Comparison of ENCODE assay signal across 12 cellular contexts in the genomic region with DNA sequence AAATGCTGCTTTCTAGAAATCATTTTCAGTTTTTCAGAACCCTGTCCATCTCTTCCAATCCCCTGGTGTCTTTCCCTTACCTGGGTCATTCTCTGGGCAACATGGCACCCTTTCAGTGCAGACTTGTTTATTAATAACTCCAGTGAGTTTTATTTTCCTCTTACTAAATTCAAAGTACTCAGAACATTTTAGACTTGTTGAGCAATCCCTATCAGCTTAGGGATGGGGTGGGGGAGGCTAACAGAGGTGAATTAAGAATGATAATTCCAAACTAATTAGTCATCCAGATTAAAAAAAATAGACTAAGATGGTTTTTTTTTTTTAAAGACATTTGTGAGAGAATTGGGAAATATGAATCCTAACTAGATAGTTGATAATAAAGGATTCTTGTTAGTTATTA. TPM values are rescaled to one million over a fixed set of nuclear protein-coding genes. Genes with fewer than 3 reads are reported as not detected.
DNase-seq lines count a peak whose midpoint lies in the region; ATAC-seq, FAIRE-seq and TF ChIP-seq lines count a peak whose summit lies in the region.
"Had no signal": no experiment of that assay in that cellular context is flagged by ENCODE, and none has a peak within 500 bp of the region (broad histone marks: within the 10 kb centered on the region; RNA-seq: fewer than 3 reads in every experiment).

No MANE protein-coding gene starts in this region.

- no peak for FAIRE-seq in bronchial epithelial cell (lab: Jason Lieb, UNC)

- CTCF ChIA-PET in T-cell (lab: Charles Lee) = interaction anchor here in 1 of 2 donors (0.6 to 0.7 kb wide), 2 partner anchors 42 to 187 kb away, joined by 3 to 4 read pairs; no protein-coding TSS in a partner anchor

- no peak overlapping the region for H3K27ac Mint-ChIP-seq in effector memory CD8-positive, alpha-beta T cell
- H3K27ac Mint-ChIP-seq in T-cell = no peak overlapping the region

- POLR2A ChIA-PET in T-cell (lab: Charles Lee) = no interaction called here

- peaks cover 32 to 77% of the 10 kb centered on the region in 2 donors for H3K27me3 Mint-ChIP-seq in effector memory CD8-positive, alpha-beta T cell
- peaks cover 10 to 13% of the 10 kb centered on the region in 2 donors for H3K27me3 Mint-ChIP-seq in T-cell

- TF ChIP-seq CTCF in bronchial epithelial cell (IDR thresholded peaks at IDR 0.05; ENCODE audit: insufficient read depth, low read length, severe bottlenecking) (no peak), tibial artery (IDR thresholded peaks at IDR 0.05) (no peak)

- no peaks in the 10 kb centered on the region for H3K27me3 ChIP-seq in bronchial epithelial cell (ENCODE audit: control insufficient read depth, insufficient read depth, low read length)
- H3K27me3 ChIP-seq in tibial artery = no peaks in the 10 kb centered on the region

- H3K4me3 ChIP-seq in bronchial epithelial cell (ENCODE audit: low read depth, low read length) = no peak overlapping the region
- peak overlapping the region; percentile 31 to 41 for H3K4me3 ChIP-seq in tibial artery

- no peak for ATAC-seq in effector memory CD8-positive, alpha-beta T cell (replicated peaks)
- ATAC-seq in T-cell (replicated peaks in 1 of 4) = no peak
- no peak for ATAC-seq in HG02970 (IDR thresholded peaks at IDR 0.05; ENCODE audit: low FRiP score, unreplicated experiment)

- H3K9me3 Mint-ChIP-seq in effector memory CD8-positive, alpha-beta T cell = no peaks in the 10 kb centered on the region
- no peaks in the 10 kb centered on the region for H3K9me3 Mint-ChIP-seq in T-cell

- DNase-seq in bronchial epithelial cell (ENCODE audit: low read depth) (peak; percentile 87), kidney glomerular epithelial cell (lab: John Stamatoyannopoulos, UW) (peak; percentile 19), tibial artery (peak in 1 of 2 donors; percentile 48), T-cell (no peak), NCI-H345 (lab: John Stamatoyannopoulos, UW) (no peak)
- no peak for DNase-seq in effector memory CD8-positive, alpha-beta T cell
- DNase-seq: Karpas-422, NCI-H446 treated with DMSO at 0.1 percent for 48 hours, retina had no signal

- no peaks in the 10 kb centered on the region for H3K36me3 Mint-ChIP-seq in effector memory CD8-positive, alpha-beta T cell (ENCODE audit: insufficient read depth)
- H3K36me3 Mint-ChIP-seq in T-cell = no peaks in the 10 kb centered on the region

- H3K36me3 ChIP-seq in bronchial epithelial cell (ENCODE audit: control insufficient read depth, insufficient read depth, low read length) = peaks cover 1% of the 10 kb centered on the region
- no peaks in the 10 kb centered on the region for H3K36me3 ChIP-seq in tibial artery

- H3K4me1 Mint-ChIP-seq in effector memory CD8-positive, alpha-beta T cell (ENCODE audit: low read depth in 2 of 2) = no peaks in the 10 kb centered on the region
- H3K4me1 Mint-ChIP-seq in T-cell = peaks cover 0 to 6% (median 0%) of the 10 kb centered on the region in 3 donors

- H3K4me1 ChIP-seq in tibial artery = peaks cover 0 to 72% (median 35%) of the 10 kb centered on the region in 4 donors

- no peak for TF ChIP-seq RAD21 in Ishikawa (IDR thresholded peaks at IDR 0.05; ENCODE audit: low read depth)

- no peak for TF ChIP-seq EP300 in Ishikawa (IDR thresholded peaks at IDR 0.05; ENCODE audit: borderline replicate concordance)

- no peak overlapping the region for H3K4me3 Mint-ChIP-seq in effector memory CD8-positive, alpha-beta T cell
- H3K4me3 Mint-ChIP-seq in T-cell = no peak overlapping the region

- intact Hi-C loops in tibial artery (cut with DNase I; ENCODE audit: low total_unique reads) = no loop called here

- H3K9me3 ChIP-seq in tibial artery = no peaks in the 10 kb centered on the region

- peak overlapping the region; percentile 86 to 88 for H3K27ac ChIP-seq in tibial artery

TF ChIP-seq in Ishikawa, 13 proteins besides CTCF, POLR2A, EP300 and RAD21:
- TF ChIP-seq, protein P1, sequence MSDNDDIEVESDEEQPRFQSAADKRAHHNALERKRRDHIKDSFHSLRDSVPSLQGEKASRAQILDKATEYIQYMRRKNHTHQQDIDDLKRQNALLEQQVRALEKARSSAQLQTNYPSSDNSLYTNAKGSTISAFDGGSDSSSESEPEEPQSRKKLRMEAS (IDR thresholded peaks at IDR 0.05) = no peak
- TF ChIP-seq CEBPB (IDR thresholded peaks at IDR 0.05) = peak; percentile 60
- no peak for TF ChIP-seq NFIC (IDR thresholded peaks at IDR 0.05)

RNA-seq across cellular contexts. Expression of a gene that starts 10.7 kb away (rescaled TPM):
- total RNA-seq in bronchial epithelial cell (16.1 and 19.3 TPM in 2 replicates), T-cell (1 to 10 TPM in 3 of 5 donors, under 1 TPM in 1, not detected in 1; 0.28 to 2.0 (median 1.4) TPM)

RNA-seq across cellular contexts. Expression of a gene that starts 49.9 kb away (rescaled TPM):
- total RNA-seq in bronchial epithelial cell = 0.77 TPM in 1 of 2 replicates, not detected in the other
- total RNA-seq in T-cell = not detected
- total RNA-seq: lung microvascular endothelial cell had no signal

Comparison
In these comparisons a context has a peak if more than half of its experiments do, and no peak if none do; other contexts are left out.
1. DNase-seq: peak in bronchial epithelial cell (single experiment) and kidney glomerular epithelial cell (single experiment); none in effector memory CD8-positive, alpha-beta T cell (0 of 3), T-cell (0 of 34) and NCI-H345 (single experiment).